ENCODE assay signal across 14 cellular contexts in the genomic region with DNA sequence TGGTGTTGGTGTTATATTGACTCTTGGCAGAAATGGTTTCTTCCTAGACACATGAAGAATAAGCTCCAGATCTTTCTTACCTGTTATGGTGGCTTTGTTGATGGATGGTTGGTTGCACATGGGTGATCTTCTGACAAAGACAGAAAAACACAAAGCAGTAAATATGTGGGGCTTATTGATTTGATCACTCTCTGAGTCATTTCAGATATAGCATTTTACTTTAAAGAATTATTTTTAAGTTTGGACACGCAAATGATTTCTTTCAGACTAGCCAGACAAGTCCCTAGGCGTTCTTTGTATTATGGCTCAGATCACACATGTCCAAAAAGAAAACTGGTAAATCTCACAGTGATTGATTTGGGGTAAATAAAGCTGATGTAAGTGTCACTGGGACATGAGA.
DNase-seq lines count a peak whose midpoint lies in the region; ATAC-seq and TF ChIP-seq lines count a peak whose summit lies in the region.
"Had no signal": no experiment of that assay in that cellular context is flagged by ENCODE, and none has a peak within 500 bp of the region (broad histone marks: within the 10 kb centered on the region; RNA-seq: fewer than 3 reads in every experiment).

No MANE protein-coding gene starts in this region.

- intact Hi-C loops in left cardiac atrium (cut with DNase I): loop anchor here in 1 of 2 donors (10.0 kb wide), 1 partner anchor 614 kb away; no protein-coding TSS in a partner anchor

- DNase-seq in GM10266 (ENCODE audit: extremely low spot score): peak; percentile 27
- DNase-seq in GM19238 (ENCODE audit: insufficient read length, low spot score): peak; percentile 13
- no peak for DNase-seq in NCI-H1694 (lab: John Stamatoyannopoulos, UW)
- DNase-seq in left cardiac atrium: no peak
- no peak for DNase-seq in CD1c-positive myeloid dendritic cell (ENCODE audit: extremely low spot score)
- DNase-seq in activated CD8-positive, alpha-beta memory T cell treated with anti-CD3 and anti-CD28 coated beads, Interleukin-2, amount 50 U/mL, for 4 hours: no peak
- DNase-seq: activated CD4-positive, alpha-beta T cell treated with anti-CD3 and anti-CD28 coated beads for 36 hours; activated gamma-delta T cell; posterior cingulate gyrus; stimulated activated CD4-positive, alpha-beta T cell treated with anti-CD3 and anti-CD28 coated beads, Interleukin-4, amount 100 ng/mL, for 1 hour; stomach had no signal

- ATAC-seq in GM21825 (IDR thresholded peaks at IDR 0.05; ENCODE audit: unreplicated experiment): peak; percentile 72
- peak; percentile 60 for ATAC-seq in HG03139 (IDR thresholded peaks at IDR 0.05; ENCODE audit: unreplicated experiment)
- no peak for ATAC-seq in left cardiac atrium
- ATAC-seq: activated CD4-positive, alpha-beta T cell treated with anti-CD3 and anti-CD28 coated beads for 36 hours; esophagus mucosa had no signal

- TF ChIP-seq CTCF in GM10266 (IDR thresholded peaks at IDR 0.05; ENCODE audit: control insufficient read depth, insufficient read depth, low read depth, missing control alignments): no peak

Comparison
In these comparisons a context has a peak if more than half of its experiments do, and no peak if none do; other contexts are left out.
1. DNase-seq: peak in GM10266 (single experiment) and GM19238 (single experiment); none in NCI-H1694 (single experiment), left cardiac atrium (single experiment), CD1c-positive myeloid dendritic cell (single experiment) and activated CD8-positive, alpha-beta memory T cell treated with anti-CD3 and anti-CD28 coated beads, Interleukin-2, amount 50 U/mL, for 4 hours (single experiment).
2. ATAC-seq: peak in GM21825 (single experiment) and HG03139 (single experiment); none in left cardiac atrium (0 of 2).